In genomic region chr2:237892936-237893595, GRCh38 we compare ENCODE assay signal across 18 cellular contexts. TPM values are rescaled to one million over a fixed set of nuclear protein-coding genes. Genes with fewer than 3 reads are reported as not detected.
DNase-seq lines count a peak whose midpoint lies in the region; ATAC-seq, FAIRE-seq and TF ChIP-seq lines count a peak whose summit lies in the region.
"Had no signal": no experiment of that assay in that cellular context is flagged by ENCODE, and none has a peak within 500 bp of the region (broad histone marks: within the 10 kb centered on the region; RNA-seq: fewer than 3 reads in every experiment).

No MANE protein-coding gene starts in this region.

- no peak for TF ChIP-seq CTCF in CD4-positive, alpha-beta T cell (IDR thresholded peaks at IDR 0.05)
- TF ChIP-seq CTCF in K562 (IDR thresholded peaks at IDR 0.05 in 2 of 3, conservative IDR thresholded peaks at IDR 0.05 in 1 of 3; ENCODE audit: insufficient read depth in 2 of 3, low read depth in 1 of 3, low read length in 3 of 3) (no peak), tibial nerve (IDR thresholded peaks at IDR 0.05) (no peak)

- H3K4me3 ChIP-seq in K562, result no peak overlapping the region
- no peak overlapping the region for H3K4me3 ChIP-seq in neuronal stem cell (ENCODE audit: low read length in 2 of 2)
- H3K4me3 ChIP-seq in tibial nerve, result no peak overlapping the region
- H3K4me3 ChIP-seq: skin epidermis, vagina had no signal

- no peak overlapping the region for H3K23ac ChIP-seq in neuronal stem cell (ENCODE audit: low read depth, low read length, poor library complexity)

- no peak overlapping the region for H3K4ac ChIP-seq in neuronal stem cell (ENCODE audit: low read length)

- H3K36me3 Mint-ChIP-seq in CD4-positive, alpha-beta T cell (ENCODE audit: low read depth), result no peaks in the 10 kb centered on the region
- H3K36me3 Mint-ChIP-seq: activated naive CD8-positive, alpha-beta T cell; stimulated activated effector memory CD8-positive, alpha-beta T cell treated with anti-CD3 and anti-CD28 coated beads, Interleukin-12 subunit alpha, Interleukin-12 subunit beta, amount 100 ng/mL, for 72 hours had no signal

- BruUV-seq in K562 (replicated peaks; lab: Mats Ljungman, UMichigan), result no TSS peak

- no peak overlapping the region for H4K8ac ChIP-seq in neuronal stem cell (ENCODE audit: low read depth, low read length)

- TF ChIP-seq POLR2A in K562 (conservative IDR thresholded peaks at IDR 0.05) (no peak), tibial nerve (IDR thresholded peaks at IDR 0.05) (no peak)

- H3K27me3 Mint-ChIP-seq in CD4-positive, alpha-beta T cell, result no peaks in the 10 kb centered on the region
- H3K27me3 Mint-ChIP-seq: activated naive CD8-positive, alpha-beta T cell had no signal

- no peak overlapping the region for H3K27ac ChIP-seq in CD4-positive, alpha-beta T cell (ENCODE audit: low read depth, low read length)
- H3K27ac ChIP-seq in K562 (ENCODE audit: extremely low read depth, low read depth, low read length), result no peak overlapping the region
- H3K27ac ChIP-seq in neuronal stem cell (replicated peaks; ENCODE audit: low read length), result no peak overlapping the region
- no peak overlapping the region for H3K27ac ChIP-seq in tibial nerve
- H3K27ac ChIP-seq: skin epidermis, vagina had no signal

- no peaks in the 10 kb centered on the region for H3K9me3 Mint-ChIP-seq in CD4-positive, alpha-beta T cell
- H3K9me3 Mint-ChIP-seq: stimulated activated effector memory CD8-positive, alpha-beta T cell treated with anti-CD3 and anti-CD28 coated beads, Interleukin-12 subunit alpha, Interleukin-12 subunit beta, amount 100 ng/mL, for 72 hours had no signal

- intact Hi-C loops in CD4-positive, alpha-beta T cell (cut with DNase I, micrococcal nuclease), result no loop called here
- intact Hi-C loops in K562 (cut with micrococcal nuclease), result no loop called here

- H3K4me1 ChIP-seq in K562 (replicated peaks in 1 of 2; ENCODE audit: control insufficient read depth in 2 of 2, insufficient read depth in 2 of 2, low read length in 2 of 2), result peaks cover 0 to 7% of the 10 kb centered on the region in 2 experiments; a peak in 2 of 5 replicates
- H3K4me1 ChIP-seq in neuronal stem cell (ENCODE audit: control insufficient read depth in 2 of 2, insufficient read depth in 1 of 2, low read depth in 1 of 2, low read length in 2 of 2), result peaks cover 3 to 11% of the 10 kb centered on the region in 2 donors
- peaks cover 0 to 9% (median 4%) of the 10 kb centered on the region in 4 donors for H3K4me1 ChIP-seq in tibial nerve

- H3K9me3 ChIP-seq in CD4-positive, alpha-beta T cell (ENCODE audit: control insufficient read depth, low read length), result no peaks in the 10 kb centered on the region
- H3K9me3 ChIP-seq in K562 (replicated peaks; ENCODE audit: control insufficient read depth, insufficient read depth, low read depth, low read length) (no peaks in the 10 kb centered on the region), neuronal stem cell (replicated peaks in 1 of 2; ENCODE audit: control insufficient read depth in 2 of 2, insufficient read depth in 1 of 2, low read depth in 1 of 2, low read length in 2 of 2) (no peaks in the 10 kb centered on the region), tibial nerve (no peaks in the 10 kb centered on the region)
- H3K9me3 ChIP-seq: vagina had no signal

- H2BK120ac ChIP-seq in neuronal stem cell (ENCODE audit: low read depth, low read length), result no peak overlapping the region

- H3K27me3 ChIP-seq in CD4-positive, alpha-beta T cell (ENCODE audit: control insufficient read depth, insufficient read depth, low read length), result no peaks in the 10 kb centered on the region
- no peaks in the 10 kb centered on the region for H3K27me3 ChIP-seq in K562 (ENCODE audit: control insufficient read depth in 2 of 2, insufficient read depth in 2 of 2, low read length in 2 of 2)
- H3K27me3 ChIP-seq in neuronal stem cell (ENCODE audit: control insufficient read depth in 3 of 3, insufficient read depth in 3 of 3, low read depth in 1 of 3, low read length in 3 of 3), result peaks cover 0 to 3% (median 2%) of the 10 kb centered on the region in 3 experiments
- no peaks in the 10 kb centered on the region for H3K27me3 ChIP-seq in tibial nerve
- H3K27me3 ChIP-seq: vagina had no signal

- no peak for ATAC-seq in CD4-positive, alpha-beta T cell (ENCODE audit: poor library complexity)
- ATAC-seq in K562 (no peak), HG03139 (IDR thresholded peaks at IDR 0.05; ENCODE audit: unreplicated experiment) (no peak)
- ATAC-seq: stimulated activated effector memory CD8-positive, alpha-beta T cell treated with anti-CD3 and anti-CD28 coated beads, Interleukin-12 subunit alpha, Interleukin-12 subunit beta, amount 100 ng/mL, for 72 hours had no signal

- no peak overlapping the region for H2BK5ac ChIP-seq in neuronal stem cell (ENCODE audit: low read length)

- no peak for TF ChIP-seq EP300 in K562 (IDR thresholded peaks at IDR 0.05; ENCODE audit: low read length)
- TF ChIP-seq EP300 in tibial nerve (IDR thresholded peaks at IDR 0.05), result no peak

- no peak for DNase-seq in CD4-positive, alpha-beta T cell
- DNase-seq in HEK293T (ENCODE audit: extremely low spot score), result no peak
- DNase-seq in K562 (ENCODE audit: extremely low read depth in 1 of 4, low spot score in 3 of 4), result no peak
- no peak for DNase-seq in neuronal stem cell (ENCODE audit: low spot score)
- DNase-seq in kidney glomerular epithelial cell (lab: John Stamatoyannopoulos, UW), result no peak
- DNase-seq in activated CD4-positive, alpha-beta T cell treated with anti-CD3 and anti-CD28 coated beads for 1 hour, result no peak
- no peak for DNase-seq in tibial nerve (ENCODE audit: low spot score in 2 of 2)
- DNase-seq: C1 segment of cervical spinal cord, EL, IMR-90, mesenchymal stem cell, NCI-H1105 treated with DMSO at 0.1 percent for 48 hours, NCI-H345 had no signal

- H3K4me2 ChIP-seq in K562 (ENCODE audit: insufficient read depth, low read length) (no peak overlapping the region), neuronal stem cell (ENCODE audit: insufficient read depth, low read length, poor library complexity, severe bottlenecking) (no peak overlapping the region)

- H3K79me1 ChIP-seq in neuronal stem cell (ENCODE audit: low read depth, low read length), result no peaks in the 10 kb centered on the region

- H3K4me1 Mint-ChIP-seq in CD4-positive, alpha-beta T cell (ENCODE audit: low read depth), result peaks cover 12% of the 10 kb centered on the region

- POLR2A ChIA-PET in CD4-positive, alpha-beta T cell (lab: Charles Lee), result no interaction called here
- POLR2A ChIA-PET in HEK293T (lab: Yijun Ruan, JAX), result no interaction called here
- POLR2A ChIA-PET in K562 (lab: Yijun Ruan, JAX), result interaction anchor here (1.0 kb wide), 1 partner anchor 167 kb away, joined by 3 read pairs; no protein-coding TSS in a partner anchor

- peak overlapping the region; percentile 15 for H3K4me3 Mint-ChIP-seq in CD4-positive, alpha-beta T cell
- H3K4me3 Mint-ChIP-seq: activated naive CD8-positive, alpha-beta T cell; stimulated activated effector memory CD8-positive, alpha-beta T cell treated with anti-CD3 and anti-CD28 coated beads, Interleukin-12 subunit alpha, Interleukin-12 subunit beta, amount 100 ng/mL, for 72 hours had no signal

- H4K91ac ChIP-seq in neuronal stem cell (ENCODE audit: low read depth, low read length, poor library complexity), result no peak overlapping the region

- no peak overlapping the region for H3K14ac ChIP-seq in neuronal stem cell (ENCODE audit: low read length)

- H2AK5ac ChIP-seq in neuronal stem cell (ENCODE audit: low read depth, low read length), result no peak overlapping the region

- CTCF ChIA-PET in CD4-positive, alpha-beta T cell (lab: Charles Lee), result no interaction called here
- CTCF ChIA-PET in HEK293T (lab: Yijun Ruan, JAX) (no interaction called here), K562 (lab: Yijun Ruan, JAX; ENCODE audit: low intra/inter-chr PET ratio) (no interaction called here)

- no peaks in the 10 kb centered on the region for H3K9me1 ChIP-seq in K562 (ENCODE audit: control insufficient read depth, insufficient read depth, low read length)

- peak overlapping the region; percentile 21 for H3K27ac Mint-ChIP-seq in CD4-positive, alpha-beta T cell
- H3K27ac Mint-ChIP-seq: activated naive CD8-positive, alpha-beta T cell; stimulated activated effector memory CD8-positive, alpha-beta T cell treated with anti-CD3 and anti-CD28 coated beads, Interleukin-12 subunit alpha, Interleukin-12 subunit beta, amount 100 ng/mL, for 72 hours had no signal

- no peaks in the 10 kb centered on the region for H4K20me1 ChIP-seq in K562 (replicated peaks; ENCODE audit: control insufficient read depth, insufficient read depth, low read length)

- WGBS in K562 (ENCODE audit: insufficient coverage, low coverage, missing lambda C conversion rate), result 34% methylated on average over 10 of the region's 10 CpGs
- no CpG with 5 or more reads among the region's 10 CpGs for WGBS in neuronal stem cell (ENCODE audit: extremely low coverage in 2 of 2, insufficient read length in 2 of 2, insufficient replicate concordance in 1 of 2), 2 donors
- 71 to 79% methylated on average over 10 of the region's 10 CpGs for WGBS in tibial nerve, 2 donors

- in situ Hi-C loops in K562 (cut with MboI), result no loop called here

- no peak overlapping the region for H2BK12ac ChIP-seq in neuronal stem cell (ENCODE audit: low read length)

- H2BK15ac ChIP-seq in neuronal stem cell (ENCODE audit: low read length), result no peak overlapping the region

- H3K36me3 ChIP-seq in K562 (ENCODE audit: control insufficient read depth, insufficient read depth, low read length) (no peaks in the 10 kb centered on the region), neuronal stem cell (replicated peaks in 1 of 2; ENCODE audit: control insufficient read depth in 2 of 2, insufficient read depth in 2 of 2, low read length in 2 of 2) (no peaks in the 10 kb centered on the region), tibial nerve (no peaks in the 10 kb centered on the region)
- H3K36me3 ChIP-seq: vagina had no signal

- FAIRE-seq in K562 (lab: Jason Lieb, UNC), result no peak

- H3K79me2 ChIP-seq in K562 (ENCODE audit: control insufficient read depth, insufficient read depth, low read length), result no peaks in the 10 kb centered on the region

- H3K9ac ChIP-seq in K562 (ENCODE audit: insufficient read depth in 1 of 2, low read depth in 2 of 2, low read length in 2 of 2) (no peak overlapping the region), neuronal stem cell (ENCODE audit: low read depth, low read length, poor library complexity) (no peak overlapping the region)

- TF ChIP-seq RAD21 in K562 (CRISPR knock-in tag; conservative IDR thresholded peaks at IDR 0.05 in 1 of 2, IDR thresholded peaks at IDR 0.05 in 1 of 2), result no peak

- H3K18ac ChIP-seq in neuronal stem cell (ENCODE audit: low read length), result no peak overlapping the region

- H2AFZ ChIP-seq in K562 (ENCODE audit: low read depth, low read length) (no peak overlapping the region), neuronal stem cell (ENCODE audit: low read length) (peak overlapping the region; percentile 50)

RNA-seq across cellular contexts. Expression of gene RAMP1, which starts 33.6 kb away (rescaled TPM):
- total RNA-seq in CD4-positive, alpha-beta T cell, result not detected
- total RNA-seq in K562 (2011; cell fraction: chromatin; rRNA removed; ENCODE audit: low replicate concordance), result not detected in 2 replicates
- total RNA-seq in K562 (2011; cell fraction: nucleolus; rRNA removed), result 0.79 and 2.5 TPM in 2 replicates
- total RNA-seq in K562 (2011; cell fraction: nucleoplasm; rRNA removed), result 0.51 and 0.76 TPM in 2 replicates
- total RNA-seq in K562 (2014; rRNA removed) (0.77 TPM in 1 of 2 replicates, not detected in the other), K562 (2014; rRNA removed; fragmentation: Illumina TruSeq; extraction: Trizol) (not detected in 2 replicates), K562 (2015; rRNA removed; fragmentation: Illumina TruSeq; extraction: Trizol) (not detected in 2 replicates), K562 (2021) (0.29 TPM in 1 of 2 replicates, not detected in the other), tibial nerve (100 to 1,000 TPM in 1 of 4 donors, 10 to 100 TPM in 3; 60.6 to 105 (median 76.2) TPM)
- polyA plus RNA-seq in K562 (2011; rRNA removed) (0.28 and 0.72 TPM in 2 replicates), K562 (2014; fragmentation: Illumina TruSeq; extraction: Trizol) (not detected in 2 replicates), K562 (2014; fragmentation: Nextera tagmentation; extraction: Ambion mirVana) (not detected), K562 (2014; rRNA removed) (not detected in 2 replicates)
- polyA plus RNA-seq in K562 (2011; cell fraction: cytosol; rRNA removed), result 0.37 and 3.7 TPM in 2 replicates
- 0.13 and 0.37 TPM in 2 replicates for polyA plus RNA-seq in K562 (2011; cell fraction: nucleus; rRNA removed)
- 0.29 and 0.36 TPM in 2 replicates for polyA plus RNA-seq in K562 (2012)
- polyA minus RNA-seq in K562 (2011; rRNA and poly(A)+ RNA removed), result not detected in 2 replicates
- not detected in 2 replicates for polyA minus RNA-seq in K562 (2011; cell fraction: cytosol; rRNA and poly(A)+ RNA removed)
- polyA minus RNA-seq in K562 (2011; cell fraction: nucleus; rRNA and poly(A)+ RNA removed), result not detected in 2 replicates
- 0.04 TPM for polyA plus RNA-seq in neuronal stem cell (2013, experiment 1 of 2)
- polyA plus RNA-seq in neuronal stem cell (2013, experiment 2 of 2), result 0.07 TPM

Comparison
In these comparisons a context has a peak if more than half of its experiments do, and no peak if none do; other contexts are left out.
1. RNA of gene RAMP1, which starts 33.6 kb away (total RNA-seq): 60.6 to 105 TPM in tibial nerve; 0.29 to 2.5 TPM in K562 and not detected in CD4-positive, alpha-beta T cell; every median in the first group is over 10 times any median in the second.